In genomic region chr3:57783186-57784088, GRCh38 we compare ENCODE assay signal across 23 cellular contexts. TPM values are rescaled to one million over a fixed set of nuclear protein-coding genes. Genes with fewer than 3 reads are reported as not detected.
DNase-seq lines count a peak whose midpoint lies in the region; ATAC-seq and TF ChIP-seq lines count a peak whose summit lies in the region.
"Had no signal": no experiment of that assay in that cellular context is flagged by ENCODE, and none has a peak within 500 bp of the region (broad histone marks: within the 10 kb centered on the region; RNA-seq: fewer than 3 reads in every experiment).

No MANE protein-coding gene starts in this region.

- DNase-seq in IMR-90 (no peak), body of pancreas (peak; percentile 41 to 64 (median 51)), heart right ventricle (peak; percentile 11 to 17), mucosa of descending colon (no peak), cortex of kidney (lab: John Stamatoyannopoulos, UW) (no peak), neuronal stem cell (ENCODE audit: low spot score) (no peak), HFFc6 (no peak)
- no peak for DNase-seq in activated CD4-positive, CD25-positive, alpha-beta regulatory T cell treated with anti-CD3 and anti-CD28 coated beads, Interleukin-2, amount 50 U/mL, for 72 hours
- DNase-seq: activated B cell treated with CpG ODN at 0.5 μM for 24 hours; activated CD4-positive, alpha-beta memory T cell treated with anti-CD3 and anti-CD28 coated beads for 36 hours; activated effector memory CD4-positive, alpha-beta T cell treated with anti-CD3 and anti-CD28 coated beads, Interleukin-2, amount 50 U/mL, for 16 hours; effector memory CD8-positive, alpha-beta T cell; EL; hypothalamus; KBM-7; naive B cell; NCI-H1436 treated with DMSO at 0.1 percent for 48 hours; NCI-H2171; NCI-H526 treated with DMSO at 0.1 percent for 48 hours; sigmoid colon; T1000 had no signal

- H3K9me3 ChIP-seq in IMR-90 (ENCODE audit: control insufficient read depth, insufficient read depth, low read length) (no peaks in the 10 kb centered on the region), body of pancreas (no peaks in the 10 kb centered on the region), heart right ventricle (no peaks in the 10 kb centered on the region), mucosa of descending colon (no peaks in the 10 kb centered on the region), neuronal stem cell (replicated peaks in 1 of 2; ENCODE audit: control insufficient read depth in 2 of 2, insufficient read depth in 1 of 2, low read depth in 1 of 2, low read length in 2 of 2) (no peaks in the 10 kb centered on the region)
- H3K9me3 ChIP-seq: HAP-1, sigmoid colon had no signal

- dilution Hi-C loops in IMR-90 (cut with HindIII; ENCODE audit: low sequenced_read_pairs, unreplicated experiment) = no loop called here

- TF ChIP-seq POLR2A in IMR-90 (IDR thresholded peaks at IDR 0.05; ENCODE audit: low read depth, low read length) = no peak
- TF ChIP-seq POLR2A in body of pancreas (IDR thresholded peaks at IDR 0.05) = no peak

- H3K14ac ChIP-seq in IMR-90 (replicated peaks; ENCODE audit: low read depth, low read length) (no peak overlapping the region), neuronal stem cell (ENCODE audit: low read length) (no peak overlapping the region)

- H4K8ac ChIP-seq in IMR-90 (ENCODE audit: low read depth in 2 of 2, low read length in 2 of 2) (no peak overlapping the region), neuronal stem cell (ENCODE audit: low read depth, low read length) (no peak overlapping the region)

- H2AFZ ChIP-seq in IMR-90 (replicated peaks; ENCODE audit: low read length, poor library complexity) (no peak overlapping the region), neuronal stem cell (ENCODE audit: low read length) (no peak overlapping the region)

- no peak overlapping the region for H2AK5ac ChIP-seq in IMR-90 (ENCODE audit: low read depth, low read length)
- no peak overlapping the region for H2AK5ac ChIP-seq in neuronal stem cell (ENCODE audit: low read depth, low read length)

- no peak overlapping the region for H4K91ac ChIP-seq in IMR-90 (ENCODE audit: insufficient read depth, low read depth, low read length)
- no peak overlapping the region for H4K91ac ChIP-seq in neuronal stem cell (ENCODE audit: low read depth, low read length, poor library complexity)

- H2BK15ac ChIP-seq in IMR-90 (ENCODE audit: low read depth, low read length) = no peak overlapping the region
- H2BK15ac ChIP-seq in neuronal stem cell (ENCODE audit: low read length) = no peak overlapping the region

- H3K4me3 ChIP-seq in IMR-90 (ENCODE audit: insufficient read depth, low read depth, low read length) = no peak overlapping the region
- H3K4me3 ChIP-seq in body of pancreas = no peak overlapping the region
- no peak overlapping the region for H3K4me3 ChIP-seq in heart right ventricle
- H3K4me3 ChIP-seq in mucosa of descending colon = no peak overlapping the region
- H3K4me3 ChIP-seq in neuronal stem cell (ENCODE audit: low read length in 2 of 2) = no peak overlapping the region
- H3K4me3 ChIP-seq: HAP-1, sigmoid colon had no signal

- 66% methylated on average over 5 of the region's 6 CpGs; no CpG with 5 or more reads in 1 of the 2 experiments for WGBS in IMR-90 (ENCODE audit: extremely low coverage in 2 of 2, insufficient read length in 1 of 2), 2 experiments
- 71 to 72% methylated on average over 5 to 6 of the region's 6 CpGs for WGBS in body of pancreas, 2 donors
- WGBS in heart right ventricle, 2 donors = 82 to 85% methylated on average over 6 of the region's 6 CpGs
- WGBS in neuronal stem cell (ENCODE audit: extremely low coverage in 2 of 2, insufficient read length in 2 of 2, insufficient replicate concordance in 1 of 2), 2 donors = no CpG with 5 or more reads among the region's 6 CpGs

- H3K9me1 ChIP-seq in IMR-90 (ENCODE audit: insufficient read depth, low read length) = peaks cover 5% of the 10 kb centered on the region; the same call in 1 of the 2 replicates

- no peaks in the 10 kb centered on the region for H3K27me3 ChIP-seq in IMR-90 (ENCODE audit: control insufficient read depth, insufficient read depth, low read length)
- H3K27me3 ChIP-seq in body of pancreas = no peaks in the 10 kb centered on the region
- no peaks in the 10 kb centered on the region for H3K27me3 ChIP-seq in heart right ventricle
- no peaks in the 10 kb centered on the region for H3K27me3 ChIP-seq in neuronal stem cell (ENCODE audit: control insufficient read depth in 3 of 3, insufficient read depth in 3 of 3, low read depth in 1 of 3, low read length in 3 of 3)
- H3K27me3 ChIP-seq: sigmoid colon had no signal

- BruUV-seq in IMR-90 (replicated peaks; lab: Mats Ljungman, UMichigan) = no TSS peak

- H2BK12ac ChIP-seq in neuronal stem cell (ENCODE audit: low read length) = no peak overlapping the region

- no peaks in the 10 kb centered on the region; the same call in 1 of the 2 replicates for H3K27me3 Mint-ChIP-seq in HFFc6 (ENCODE audit: insufficient read depth)
- H3K27me3 Mint-ChIP-seq: activated B cell treated with CpG ODN at 0.5 μM for 24 hours; activated CD4-positive, alpha-beta memory T cell treated with anti-CD3 and anti-CD28 coated beads for 36 hours; brain; effector memory CD8-positive, alpha-beta T cell; naive B cell had no signal

- H3K27ac ChIP-seq in IMR-90 (ENCODE audit: insufficient read depth, low read length) = no peak overlapping the region
- H3K27ac ChIP-seq in body of pancreas = no peak overlapping the region
- peak overlapping the region in 1 of 10 donors; percentile 3 for H3K27ac ChIP-seq in heart right ventricle
- H3K27ac ChIP-seq in neuronal stem cell (replicated peaks; ENCODE audit: low read length) = no peak overlapping the region
- H3K27ac ChIP-seq: sigmoid colon had no signal

- no peak overlapping the region for H2BK20ac ChIP-seq in IMR-90 (ENCODE audit: low read depth, low read length)

- H2BK120ac ChIP-seq in IMR-90 (ENCODE audit: low read depth, low read length) = no peak overlapping the region
- H2BK120ac ChIP-seq in neuronal stem cell (ENCODE audit: low read depth, low read length) = no peak overlapping the region

- H3K4me1 ChIP-seq in IMR-90 (ENCODE audit: control insufficient read depth, insufficient read depth, low read length) (peaks cover 3% of the 10 kb centered on the region; the same call in 1 of the 2 replicates), body of pancreas (peaks cover 29% of the 10 kb centered on the region), heart right ventricle (peaks cover 4 to 45% (median 28%) of the 10 kb centered on the region in 9 donors), mucosa of descending colon (ENCODE audit: low read depth) (peaks cover 8% of the 10 kb centered on the region), neuronal stem cell (ENCODE audit: control insufficient read depth in 2 of 2, insufficient read depth in 1 of 2, low read depth in 1 of 2, low read length in 2 of 2) (no peaks in the 10 kb centered on the region)

- peaks cover 39% of the 10 kb centered on the region for H4K20me1 ChIP-seq in IMR-90 (ENCODE audit: insufficient read depth, low read length)

- CTCF ChIA-PET in IMR-90 (lab: Yijun Ruan, JAX) = no interaction called here

- H3K9ac ChIP-seq in IMR-90 (ENCODE audit: low read depth, low read length) = no peak overlapping the region
- no peak overlapping the region for H3K9ac ChIP-seq in neuronal stem cell (ENCODE audit: low read depth, low read length, poor library complexity)

- H3K56ac ChIP-seq in IMR-90 (ENCODE audit: extremely low read depth, insufficient read depth, low read length) = no peak overlapping the region

- H3K36me3 ChIP-seq in IMR-90 (ENCODE audit: control insufficient read depth, insufficient read depth, low read length) (no peaks in the 10 kb centered on the region), body of pancreas (replicated peaks in 1 of 2; ENCODE audit: insufficient read depth in 1 of 2, low read depth in 2 of 2) (no peaks in the 10 kb centered on the region), heart right ventricle (no peaks in the 10 kb centered on the region), mucosa of descending colon (ENCODE audit: low read depth) (no peaks in the 10 kb centered on the region), neuronal stem cell (replicated peaks in 1 of 2; ENCODE audit: control insufficient read depth in 2 of 2, insufficient read depth in 2 of 2, low read length in 2 of 2) (no peaks in the 10 kb centered on the region)
- H3K36me3 ChIP-seq: HAP-1, sigmoid colon had no signal

- H3K4me2 ChIP-seq in IMR-90 (ENCODE audit: low read depth, low read length) = no peak overlapping the region
- no peak overlapping the region for H3K4me2 ChIP-seq in neuronal stem cell (ENCODE audit: insufficient read depth, low read length, poor library complexity, severe bottlenecking)

- TF ChIP-seq CTCF in IMR-90 (conservative IDR thresholded peaks at IDR 0.05; ENCODE audit: low read depth, low read length) = no peak
- TF ChIP-seq CTCF in body of pancreas (IDR thresholded peaks at IDR 0.05) = no peak
- TF ChIP-seq CTCF in heart right ventricle (IDR thresholded peaks at IDR 0.05) = no peak
- TF ChIP-seq CTCF in mucosa of descending colon (IDR thresholded peaks at IDR 0.05) = no peak
- TF ChIP-seq CTCF in HFFc6 (IDR thresholded peaks at IDR 0.05) = no peak

- in situ Hi-C loops in IMR-90 (cut with MboI; ENCODE audit: low sequenced_read_pairs) = no loop called here

- H3K18ac ChIP-seq in IMR-90 (ENCODE audit: low read depth, low read length) = no peak overlapping the region
- no peak overlapping the region for H3K18ac ChIP-seq in neuronal stem cell (ENCODE audit: low read length)

- H2BK5ac ChIP-seq in IMR-90 (ENCODE audit: low read depth, low read length, poor library complexity, severe bottlenecking) (no peak overlapping the region), neuronal stem cell (ENCODE audit: low read length) (no peak overlapping the region)

- H3K4ac ChIP-seq in IMR-90 (ENCODE audit: low read depth, low read length) (no peak overlapping the region), neuronal stem cell (ENCODE audit: low read length) (no peak overlapping the region)

- no peak overlapping the region for H3K4me3 Mint-ChIP-seq in HFFc6
- H3K4me3 Mint-ChIP-seq: activated B cell treated with CpG ODN at 0.5 μM for 24 hours; activated CD4-positive, alpha-beta memory T cell treated with anti-CD3 and anti-CD28 coated beads for 36 hours; brain; effector memory CD8-positive, alpha-beta T cell; naive B cell had no signal

- peaks cover 16% of the 10 kb centered on the region for H3K4me1 Mint-ChIP-seq in HFFc6 (ENCODE audit: low read depth)

- no peak for TF ChIP-seq RAD21 in IMR-90 (IDR thresholded peaks at IDR 0.05; ENCODE audit: low read length)

- ATAC-seq in IMR-90 (ENCODE audit: low read depth) = no peak
- peak; percentile 68 for ATAC-seq in body of pancreas
- ATAC-seq in heart right ventricle = peak in 6 of 8 donors; percentile 38 to 85 (median 76)
- ATAC-seq in mucosa of descending colon = peak; percentile 70
- ATAC-seq: effector memory CD8-positive, alpha-beta T cell had no signal

- POLR2A ChIA-PET in IMR-90 (lab: Charles Lee; ENCODE audit: unreplicated experiment) = no interaction called here

- H3K27ac Mint-ChIP-seq in HFFc6 = no peak overlapping the region
- H3K27ac Mint-ChIP-seq: activated B cell treated with CpG ODN at 0.5 μM for 24 hours; activated CD4-positive, alpha-beta memory T cell treated with anti-CD3 and anti-CD28 coated beads for 36 hours; brain; effector memory CD8-positive, alpha-beta T cell had no signal

- intact Hi-C loops in IMR-90 (cut with micrococcal nuclease) (no loop called here), body of pancreas (cut with DNase I) (no loop called here), heart right ventricle (cut with DNase I) (no loop called here), mucosa of descending colon (cut with DNase I, micrococcal nuclease) (no loop called here)

- H3K79me1 ChIP-seq in IMR-90 (ENCODE audit: low read depth in 1 of 2, low read length in 2 of 2) (peaks cover 30 to 65% of the 10 kb centered on the region in 2 experiments), neuronal stem cell (ENCODE audit: low read depth, low read length) (peaks cover 7% of the 10 kb centered on the region)

- H3K23ac ChIP-seq in IMR-90 (ENCODE audit: low read depth, low read length) (no peak overlapping the region), neuronal stem cell (ENCODE audit: low read depth, low read length, poor library complexity) (no peak overlapping the region)

- no peaks in the 10 kb centered on the region for H3K9me3 Mint-ChIP-seq in HFFc6
- H3K9me3 Mint-ChIP-seq: activated B cell treated with CpG ODN at 0.5 μM for 24 hours; activated CD4-positive, alpha-beta memory T cell treated with anti-CD3 and anti-CD28 coated beads for 36 hours; brain; effector memory CD8-positive, alpha-beta T cell; naive B cell had no signal

- H4K5ac ChIP-seq in IMR-90 (ENCODE audit: low read depth, low read length) = no peak overlapping the region

- peaks cover 8% of the 10 kb centered on the region; the same call in 1 of the 2 replicates for H3K36me3 Mint-ChIP-seq in HFFc6 (ENCODE audit: low read depth)
- H3K36me3 Mint-ChIP-seq: naive B cell had no signal

- peak overlapping the region; percentile 29 for H2AK9ac ChIP-seq in IMR-90 (replicated peaks; ENCODE audit: low read depth, low read length, poor library complexity)

RNA-seq across cellular contexts. Expression of gene SLMAP, which starts 27.3 kb away (rescaled TPM):
- total RNA-seq in IMR-90 (2012; rRNA removed) (26.5 and 32.2 TPM in 2 replicates), body of pancreas (10 to 100 TPM; 36.6 TPM), heart right ventricle (100 to 1,000 TPM; 198 to 724 (median 431) TPM), mucosa of descending colon (100 to 1,000 TPM in 1 of 3 donors, 10 to 100 TPM in 2; 73.8 to 298 (median 83.8) TPM)
- polyA plus RNA-seq in IMR-90 (2012; rRNA removed) (14.1 and 15.5 TPM in 2 replicates), heart right ventricle (10 to 100 TPM; 65.8 to 79.8 TPM)
- 5.0 and 19.4 TPM in 2 replicates for polyA plus RNA-seq in IMR-90 (2012; cell fraction: cytosol; rRNA removed)
- polyA plus RNA-seq in IMR-90 (2012; cell fraction: nucleus; rRNA removed; ENCODE audit: low replicate concordance) = 10.6 and 24.7 TPM in 2 replicates
- 22.4 TPM for polyA plus RNA-seq in neuronal stem cell (2013, experiment 1 of 2)
- polyA plus RNA-seq in neuronal stem cell (2013, experiment 2 of 2) = 24.4 TPM
- total RNA-seq in HFFc6 (2021; fragmentation: NEBNext Ultra II Directional; extraction: Animal tissue kit (Norgen Biotek cat#: 25700)) = 10 to 100 TPM; 51.1 to 54.8 (median 52.3) TPM

Comparison
In these comparisons a context has a peak if more than half of its experiments do, and no peak if none do; other contexts are left out.
1. DNase-seq: peak in body of pancreas (4 of 4) and heart right ventricle (2 of 2); none in IMR-90 (single experiment), mucosa of descending colon (0 of 3), cortex of kidney (single experiment), activated CD4-positive, CD25-positive, alpha-beta regulatory T cell treated with anti-CD3 and anti-CD28 coated beads, Interleukin-2, amount 50 U/mL, for 72 hours (single experiment), neuronal stem cell (single experiment) and HFFc6 (single experiment).